ENCODE assay signal across 9 cellular contexts in the genomic region with DNA sequence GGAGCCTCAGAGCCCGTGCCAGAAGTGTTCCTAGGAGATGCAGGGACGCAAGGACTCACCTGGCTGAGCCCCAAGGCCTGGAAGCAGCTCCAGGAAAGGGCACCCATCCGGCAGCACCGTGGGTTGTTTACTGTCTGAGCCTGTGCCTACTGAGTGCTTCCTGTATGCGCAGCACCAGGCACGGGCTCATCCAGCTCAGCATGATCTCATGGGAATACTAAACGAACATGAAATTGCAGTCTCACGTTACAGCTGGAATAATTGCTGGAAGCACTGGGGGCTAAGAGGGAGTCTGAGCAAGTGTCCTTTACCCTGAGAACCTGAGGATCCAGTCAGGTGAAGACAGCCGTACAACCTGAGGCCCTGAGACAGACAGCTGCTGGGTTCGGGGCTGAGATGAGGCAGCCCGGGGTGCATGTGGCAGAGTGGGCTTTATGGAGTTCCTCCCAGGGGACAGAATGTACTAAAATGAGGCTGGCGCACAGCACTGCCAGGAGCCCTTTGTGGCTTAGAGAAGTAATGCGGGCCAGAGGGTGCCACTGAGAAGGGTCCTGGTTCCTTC. TPM values are rescaled to one million over a fixed set of nuclear protein-coding genes. Genes with fewer than 3 reads are reported as not detected.
DNase-seq lines count a peak whose midpoint lies in the region; ATAC-seq and TF ChIP-seq lines count a peak whose summit lies in the region.
"Had no signal": no experiment of that assay in that cellular context is flagged by ENCODE, and none has a peak within 500 bp of the region (broad histone marks: within the 10 kb centered on the region; RNA-seq: fewer than 3 reads in every experiment).

No MANE protein-coding gene starts in this region.

- CTCF ChIA-PET in activated CD4-positive, alpha-beta T cell treated with anti-CD3 and anti-CD28 coated beads for 36 hours (lab: Charles Lee): interaction anchor here (0.6 to 3.0 kb wide), 6 partner anchors 9 to 113 kb away, joined by 3 to 17 read pairs (median 5); no protein-coding TSS in a partner anchor
- CTCF ChIA-PET in activated CD4-positive, alpha-beta T cell treated with anti-CD3 and anti-CD28 coated beads, Interleukin-2, amount 10 ng/mL, durations not matched to agents 7 days and 5 days (lab: Charles Lee): interaction anchor here (0.5 to 3.7 kb wide), 4 partner anchors 39 to 110 kb away, joined by 3 to 13 read pairs (median 4); no protein-coding TSS in a partner anchor

- peaks cover 4% of the 10 kb centered on the region for H3K36me3 Mint-ChIP-seq in activated CD4-positive, alpha-beta T cell treated with anti-CD3 and anti-CD28 coated beads for 36 hours (ENCODE audit: low read depth)
- H3K36me3 Mint-ChIP-seq in activated CD4-positive, alpha-beta T cell treated with anti-CD3 and anti-CD28 coated beads, Interleukin-2, amount 10 ng/mL, durations not matched to agents 7 days and 5 days (ENCODE audit: low read depth): peaks cover 9% of the 10 kb centered on the region

- no peak for TF ChIP-seq EP300 in suprapubic skin (IDR thresholded peaks at IDR 0.05)

- no peaks in the 10 kb centered on the region for H3F3A ChIP-seq in OCI-LY1 (ENCODE audit: insufficient read depth, low read length)

- WGBS in suprapubic skin: 44% methylated on average over 8 of the region's 13 CpGs

- H3K4me2 ChIP-seq in OCI-LY1 (ENCODE audit: low read length): no peak overlapping the region

- H2AFZ ChIP-seq in OCI-LY1 (ENCODE audit: low read length): no peak overlapping the region

- no peaks in the 10 kb centered on the region for H3K9me2 ChIP-seq in OCI-LY1 (ENCODE audit: low read depth, low read length)

- H3K27ac ChIP-seq in OCI-LY1 (ENCODE audit: low read depth, low read length, poor library complexity, severe bottlenecking) (peak overlapping the region; percentile 9), suprapubic skin (peak overlapping the region; percentile 2)

- DNase-seq in activated CD4-positive, alpha-beta T cell treated with anti-CD3 and anti-CD28 coated beads for 36 hours: no peak
- DNase-seq in activated CD4-positive, alpha-beta T cell treated with anti-CD3 and anti-CD28 coated beads, Interleukin-2, amount 10 ng/mL, durations not matched to agents 7 days and 5 days: no peak
- DNase-seq in fibroblast of peridontal ligament (ENCODE audit: extremely low read depth) (peak; percentile 61), suprapubic skin (ENCODE audit: low spot score in 2 of 2) (no peak), 8988T (no peak), GM13977 (ENCODE audit: low spot score) (no peak)

- no peaks in the 10 kb centered on the region for H3K9me3 Mint-ChIP-seq in activated CD4-positive, alpha-beta T cell treated with anti-CD3 and anti-CD28 coated beads for 36 hours (ENCODE audit: low read depth)
- no peaks in the 10 kb centered on the region for H3K9me3 Mint-ChIP-seq in activated CD4-positive, alpha-beta T cell treated with anti-CD3 and anti-CD28 coated beads, Interleukin-2, amount 10 ng/mL, durations not matched to agents 7 days and 5 days

- intact Hi-C loops in activated CD4-positive, alpha-beta T cell treated with anti-CD3 and anti-CD28 coated beads for 36 hours (cut with DNase I, micrococcal nuclease): no loop called here

- H3K9ac ChIP-seq in OCI-LY1 (ENCODE audit: low read length): no peak overlapping the region; the same call in 1 of the 2 replicates

- in situ Hi-C loops in GM13977 (cut with MboI; ENCODE audit: low pct_unique_long_range_greater_than_20kb, low sequenced_read_pairs, unreplicated experiment): loop anchor here (10.0 kb wide), 1 partner anchor 241 kb away; no protein-coding TSS in a partner anchor

- no peaks in the 10 kb centered on the region for H4K20me1 ChIP-seq in OCI-LY1 (ENCODE audit: insufficient read depth, low read length)

- H3K27me3 ChIP-seq in OCI-LY1 (ENCODE audit: insufficient read depth, low read length) (no peaks in the 10 kb centered on the region), suprapubic skin (no peaks in the 10 kb centered on the region)

- H3K36me3 ChIP-seq in OCI-LY1 (ENCODE audit: insufficient read depth, low read length): peaks cover 15% of the 10 kb centered on the region; the same call in 1 of the 2 replicates
- H3K36me3 ChIP-seq in suprapubic skin: peaks cover 30% of the 10 kb centered on the region

- H3K9me3 ChIP-seq in OCI-LY1 (ENCODE audit: low read length): no peaks in the 10 kb centered on the region
- H3K9me3 ChIP-seq in suprapubic skin: no peaks in the 10 kb centered on the region

- H3K4me1 ChIP-seq in OCI-LY1 (ENCODE audit: insufficient read depth, low read length, severe bottlenecking) (peaks cover 14% of the 10 kb centered on the region), suprapubic skin (peaks cover 49% of the 10 kb centered on the region)

- H3K4me1 Mint-ChIP-seq in activated CD4-positive, alpha-beta T cell treated with anti-CD3 and anti-CD28 coated beads for 36 hours: peaks cover 11% of the 10 kb centered on the region
- peaks cover 6% of the 10 kb centered on the region for H3K4me1 Mint-ChIP-seq in activated CD4-positive, alpha-beta T cell treated with anti-CD3 and anti-CD28 coated beads, Interleukin-2, amount 10 ng/mL, durations not matched to agents 7 days and 5 days

- no peaks in the 10 kb centered on the region for H3K79me2 ChIP-seq in OCI-LY1 (ENCODE audit: insufficient read depth, low read length)

- TF ChIP-seq POLR2A in suprapubic skin (IDR thresholded peaks at IDR 0.05): no peak

- ATAC-seq in activated CD4-positive, alpha-beta T cell treated with anti-CD3 and anti-CD28 coated beads for 36 hours: no peak
- ATAC-seq in HG02798 (IDR thresholded peaks at IDR 0.05; ENCODE audit: poor library complexity, unreplicated experiment): no peak

- peak overlapping the region; percentile 3 for H3K27ac Mint-ChIP-seq in activated CD4-positive, alpha-beta T cell treated with anti-CD3 and anti-CD28 coated beads for 36 hours
- H3K27ac Mint-ChIP-seq in activated CD4-positive, alpha-beta T cell treated with anti-CD3 and anti-CD28 coated beads, Interleukin-2, amount 10 ng/mL, durations not matched to agents 7 days and 5 days: no peak overlapping the region

- POLR2A ChIA-PET in activated CD4-positive, alpha-beta T cell treated with anti-CD3 and anti-CD28 coated beads for 36 hours (lab: Charles Lee): no interaction called here
- POLR2A ChIA-PET in activated CD4-positive, alpha-beta T cell treated with anti-CD3 and anti-CD28 coated beads, Interleukin-2, amount 10 ng/mL, durations not matched to agents 7 days and 5 days (lab: Charles Lee): no interaction called here

- no peaks in the 10 kb centered on the region for H3K27me3 Mint-ChIP-seq in activated CD4-positive, alpha-beta T cell treated with anti-CD3 and anti-CD28 coated beads for 36 hours
- no peaks in the 10 kb centered on the region for H3K27me3 Mint-ChIP-seq in activated CD4-positive, alpha-beta T cell treated with anti-CD3 and anti-CD28 coated beads, Interleukin-2, amount 10 ng/mL, durations not matched to agents 7 days and 5 days

- no peak overlapping the region for H3K4me3 Mint-ChIP-seq in activated CD4-positive, alpha-beta T cell treated with anti-CD3 and anti-CD28 coated beads for 36 hours
- no peak overlapping the region for H3K4me3 Mint-ChIP-seq in activated CD4-positive, alpha-beta T cell treated with anti-CD3 and anti-CD28 coated beads, Interleukin-2, amount 10 ng/mL, durations not matched to agents 7 days and 5 days

- no peak overlapping the region for H3K4me3 ChIP-seq in OCI-LY1 (ENCODE audit: low read depth, low read length, poor library complexity, severe bottlenecking)
- H3K4me3 ChIP-seq in suprapubic skin: no peak overlapping the region
- H3K4me3 ChIP-seq: K562 had no signal

- TF ChIP-seq CTCF in OCI-LY1 (IDR thresholded peaks at IDR 0.05; ENCODE audit: low read length): no peak
- TF ChIP-seq CTCF in suprapubic skin (IDR thresholded peaks at IDR 0.05): no peak
- TF ChIP-seq CTCF in GM13977 (IDR thresholded peaks at IDR 0.05; ENCODE audit: extremely low read depth, insufficient read depth, missing control alignments): no peak

RNA-seq across cellular contexts. Expression of gene CTRL, which starts 5.4 kb away (rescaled TPM):
- 1 to 10 TPM; 2.5 to 3.5 TPM for total RNA-seq in activated CD4-positive, alpha-beta T cell treated with anti-CD3 and anti-CD28 coated beads for 36 hours
- 1 to 10 TPM; 7.2 to 9.4 TPM for total RNA-seq in activated CD4-positive, alpha-beta T cell treated with anti-CD3 and anti-CD28 coated beads, Interleukin-2, amount 10 ng/mL, durations not matched to agents 7 days and 5 days
- 1 to 10 TPM in 3 of 4 donors, under 1 TPM in 1; 0.55 to 2.7 (median 1.8) TPM for total RNA-seq in suprapubic skin

RNA-seq across cellular contexts. Expression of gene PSMB10, which starts 10.4 kb away (rescaled TPM):
- total RNA-seq in activated CD4-positive, alpha-beta T cell treated with anti-CD3 and anti-CD28 coated beads for 36 hours: 100 to 1,000 TPM; 123 to 195 TPM
- total RNA-seq in activated CD4-positive, alpha-beta T cell treated with anti-CD3 and anti-CD28 coated beads, Interleukin-2, amount 10 ng/mL, durations not matched to agents 7 days and 5 days: 100 to 1,000 TPM; 214 to 288 TPM
- total RNA-seq in suprapubic skin: 10 to 100 TPM; 13.5 to 31.2 (median 16.3) TPM

RNA-seq across cellular contexts. Expression of gene LCAT, which starts 17.7 kb away (rescaled TPM):
- total RNA-seq in activated CD4-positive, alpha-beta T cell treated with anti-CD3 and anti-CD28 coated beads for 36 hours: 1 to 10 TPM; 9.1 to 9.9 TPM
- 10 to 100 TPM; 12.9 to 15.3 TPM for total RNA-seq in activated CD4-positive, alpha-beta T cell treated with anti-CD3 and anti-CD28 coated beads, Interleukin-2, amount 10 ng/mL, durations not matched to agents 7 days and 5 days
- total RNA-seq in suprapubic skin: 10 to 100 TPM; 10.6 to 61.4 (median 22.6) TPM

RNA-seq across cellular contexts. Expression of gene PSKH1, which starts 33.2 kb away (rescaled TPM):
- 10 to 100 TPM; 11.7 to 11.9 TPM for total RNA-seq in activated CD4-positive, alpha-beta T cell treated with anti-CD3 and anti-CD28 coated beads for 36 hours
- 10 to 100 TPM; 21.3 to 21.5 TPM for total RNA-seq in activated CD4-positive, alpha-beta T cell treated with anti-CD3 and anti-CD28 coated beads, Interleukin-2, amount 10 ng/mL, durations not matched to agents 7 days and 5 days
- 10 to 100 TPM; 16.4 to 26.9 (median 24.5) TPM for total RNA-seq in suprapubic skin

RNA-seq across cellular contexts. Expression of gene NRN1L, which starts 41.6 kb away (rescaled TPM):
- not detected for total RNA-seq in activated CD4-positive, alpha-beta T cell treated with anti-CD3 and anti-CD28 coated beads for 36 hours
- total RNA-seq in activated CD4-positive, alpha-beta T cell treated with anti-CD3 and anti-CD28 coated beads, Interleukin-2, amount 10 ng/mL, durations not matched to agents 7 days and 5 days: 1 to 10 TPM; 1.5 to 2.5 TPM
- total RNA-seq in suprapubic skin: 1 to 10 TPM in 3 of 4 donors, not detected in 1; 4.3 to 5.6 (median 4.7) TPM
